In the genomic region with DNA sequence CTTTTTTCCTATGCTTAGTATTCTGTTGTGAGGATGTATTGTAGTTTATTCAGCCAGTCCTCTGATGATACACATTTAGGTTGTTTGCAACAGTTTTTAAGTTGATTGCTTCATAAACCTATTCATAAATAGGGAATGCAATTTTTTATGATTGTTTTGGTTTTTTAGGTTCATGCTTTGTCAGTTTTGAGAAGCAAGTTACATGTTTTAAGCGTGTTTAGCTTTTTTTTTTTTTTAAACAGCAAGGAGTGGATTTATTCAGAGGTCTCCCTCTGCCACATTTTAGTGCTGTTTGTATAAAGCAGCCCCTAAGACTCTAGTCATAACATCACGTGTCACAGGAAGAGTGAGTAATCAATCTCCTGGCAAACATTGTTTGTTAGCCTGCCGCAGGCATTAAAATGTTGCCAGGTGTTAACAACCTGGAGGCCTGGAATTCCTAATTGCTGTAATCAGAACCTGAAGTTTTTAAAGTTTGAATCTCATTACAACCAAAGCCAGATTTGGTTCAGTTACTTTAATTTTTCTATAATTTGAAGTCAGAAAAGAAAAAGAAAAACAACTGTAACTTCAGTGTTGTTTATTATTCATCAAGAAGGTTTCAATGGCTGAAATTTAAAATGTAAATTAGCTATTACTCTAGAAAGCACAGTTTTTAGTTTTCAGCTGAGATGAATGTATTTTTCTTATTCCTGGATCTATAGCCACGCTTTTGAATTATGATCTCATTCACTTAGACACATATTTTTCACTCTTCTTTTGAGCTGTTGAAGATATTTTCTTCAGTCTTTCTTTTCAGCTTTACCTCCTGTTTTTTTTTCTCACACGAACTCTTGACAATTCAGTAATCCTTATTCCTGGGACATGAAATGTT, we compare ENCODE assay signal across 10 cellular contexts. TPM values are rescaled to one million over a fixed set of nuclear protein-coding genes. Genes with fewer than 3 reads are reported as not detected.
DNase-seq lines count a peak whose midpoint lies in the region; ATAC-seq and TF ChIP-seq lines count a peak whose summit lies in the region.
"Had no signal": no experiment of that assay in that cellular context is flagged by ENCODE, and none has a peak within 500 bp of the region (broad histone marks: within the 10 kb centered on the region; RNA-seq: fewer than 3 reads in every experiment).

No MANE protein-coding gene starts in this region.

- peaks cover 25% of the 10 kb centered on the region for H3K36me3 ChIP-seq in neutrophil
- H3K36me3 ChIP-seq in adrenal gland (replicated peaks in 1 of 2), result no peaks in the 10 kb centered on the region
- H3K36me3 ChIP-seq: tibial artery had no signal

- intact Hi-C loops in adrenal gland (cut with DNase I) (loop anchor here in 1 of 2 donors (5.0 kb wide), 1 partner anchor 51 kb away; no protein-coding TSS in a partner anchor), dorsolateral prefrontal cortex (cut with DNase I) (loop anchor here (5.0 to 10.0 kb wide), 3 partner anchors 71 to 253 kb away; partner anchors contain the start of genes STK4 (in 1 of the 2) and TOMM34 (in 1 of the 2))

- H3K27ac ChIP-seq in neutrophil (peak overlapping the region; percentile 53), adrenal gland (no peak overlapping the region), dorsolateral prefrontal cortex (peak overlapping the region in 22 of 59 donors; percentile 5 to 76 (median 32))
- H3K27ac ChIP-seq: 22Rv1, tibial artery had no signal

- TF ChIP-seq CTCF in chondrocyte (IDR thresholded peaks at IDR 0.05) (no peak), neutrophil (IDR thresholded peaks at IDR 0.05) (no peak), adrenal gland (IDR thresholded peaks at IDR 0.05) (no peak), dorsolateral prefrontal cortex (IDR thresholded peaks at IDR 0.05 in 54 of 56, conservative IDR thresholded peaks at IDR 0.05 in 2 of 56; ENCODE audit: low read depth in 1 of 56, partially characterized antibody in 56 of 56) (no peak)

- 58 to 73% (median 66%) methylated on average over 5 of the region's 5 CpGs for WGBS in adrenal gland, 4 donors

- peaks cover 52% of the 10 kb centered on the region for H3K4me1 Mint-ChIP-seq in chondrocyte (ENCODE audit: low read depth)

- H3K27me3 ChIP-seq in neutrophil (no peaks in the 10 kb centered on the region), adrenal gland (no peaks in the 10 kb centered on the region), dorsolateral prefrontal cortex (no peaks in the 10 kb centered on the region)
- H3K27me3 ChIP-seq: tibial artery had no signal

- DNase-seq in DMS 273 (lab: John Stamatoyannopoulos, UW; ENCODE audit: unreplicated experiment) (peak; percentile 51), DMS 273 treated with DMSO at 0.1 percent for 48 hours (lab: John Stamatoyannopoulos, UW) (no peak), NCI-H345 treated with DMSO at 0.1 percent for 48 hours (lab: John Stamatoyannopoulos, UW; ENCODE audit: unreplicated experiment) (peak; percentile 56), chondrocyte (ENCODE audit: low spot score) (no peak), adrenal gland (no peak), dorsolateral prefrontal cortex (no peak)
- DNase-seq: tibial artery had no signal

- peak overlapping the region; percentile 5 for H3K27ac Mint-ChIP-seq in chondrocyte (ENCODE audit: unreplicated experiment)

- H3K9me3 ChIP-seq in neutrophil, result no peaks in the 10 kb centered on the region
- no peaks in the 10 kb centered on the region for H3K9me3 ChIP-seq in adrenal gland (replicated peaks in 1 of 3)
- H3K9me3 ChIP-seq: tibial artery had no signal

- no peaks in the 10 kb centered on the region for H3K9me3 Mint-ChIP-seq in chondrocyte (ENCODE audit: low read depth)

- H3K4me3 ChIP-seq in neutrophil (ENCODE audit: low read depth in 1 of 2, low read length in 1 of 2) (no peak overlapping the region), adrenal gland (no peak overlapping the region), dorsolateral prefrontal cortex (peak overlapping the region in 4 of 59 donors; percentile 4 to 26 (median 15))
- H3K4me3 ChIP-seq: tibial artery had no signal

- ATAC-seq in HG03097 (IDR thresholded peaks at IDR 0.05; ENCODE audit: low FRiP score, unreplicated experiment), result no peak

- no peaks in the 10 kb centered on the region for H3K27me3 Mint-ChIP-seq in chondrocyte (ENCODE audit: low read depth)

- H3K4me3 Mint-ChIP-seq in chondrocyte (ENCODE audit: unreplicated experiment), result no peak overlapping the region

- H3K36me3 Mint-ChIP-seq in chondrocyte (ENCODE audit: low read depth), result no peaks in the 10 kb centered on the region

- no peak for TF ChIP-seq POLR2A in adrenal gland (IDR thresholded peaks at IDR 0.05)

- H3K4me1 ChIP-seq in neutrophil (ENCODE audit: control insufficient read depth in 1 of 2, insufficient read depth in 1 of 2, low read depth in 1 of 2, low read length in 1 of 2), result peaks cover 54 to 61% of the 10 kb centered on the region in 2 experiments
- H3K4me1 ChIP-seq in adrenal gland (replicated peaks in 1 of 2), result peaks cover 4 to 25% of the 10 kb centered on the region in 2 donors

RNA-seq across cellular contexts. Expression of gene KCNS1, which starts 59.2 kb away (rescaled TPM):
- 0.55 to 1.1 TPM (median 0.59 TPM) in 3 replicates for total RNA-seq in chondrocyte
- 1 to 10 TPM in 4 of 8 donors, under 1 TPM in 4; 0.21 to 3.7 (median 1.1) TPM for total RNA-seq in adrenal gland
- under 1 TPM; 0.24 to 0.30 (median 0.29) TPM for polyA plus RNA-seq in adrenal gland
- 100 to 1,000 TPM in 6 of 120 experiments, 10 to 100 TPM in 114; 14.6 to 125 (median 65.5) TPM for total RNA-seq in dorsolateral prefrontal cortex

Comparison
In these comparisons a context has a peak if more than half of its experiments do, and no peak if none do; other contexts are left out.
1. DNase-seq: peak in DMS 273 (single experiment) and NCI-H345 treated with DMSO at 0.1 percent for 48 hours (single experiment); none in DMS 273 treated with DMSO at 0.1 percent for 48 hours (single experiment), chondrocyte (single experiment), adrenal gland (0 of 7) and dorsolateral prefrontal cortex (0 of 10).